8 cellular contexts compared by ENCODE assay signal in the genomic region with DNA sequence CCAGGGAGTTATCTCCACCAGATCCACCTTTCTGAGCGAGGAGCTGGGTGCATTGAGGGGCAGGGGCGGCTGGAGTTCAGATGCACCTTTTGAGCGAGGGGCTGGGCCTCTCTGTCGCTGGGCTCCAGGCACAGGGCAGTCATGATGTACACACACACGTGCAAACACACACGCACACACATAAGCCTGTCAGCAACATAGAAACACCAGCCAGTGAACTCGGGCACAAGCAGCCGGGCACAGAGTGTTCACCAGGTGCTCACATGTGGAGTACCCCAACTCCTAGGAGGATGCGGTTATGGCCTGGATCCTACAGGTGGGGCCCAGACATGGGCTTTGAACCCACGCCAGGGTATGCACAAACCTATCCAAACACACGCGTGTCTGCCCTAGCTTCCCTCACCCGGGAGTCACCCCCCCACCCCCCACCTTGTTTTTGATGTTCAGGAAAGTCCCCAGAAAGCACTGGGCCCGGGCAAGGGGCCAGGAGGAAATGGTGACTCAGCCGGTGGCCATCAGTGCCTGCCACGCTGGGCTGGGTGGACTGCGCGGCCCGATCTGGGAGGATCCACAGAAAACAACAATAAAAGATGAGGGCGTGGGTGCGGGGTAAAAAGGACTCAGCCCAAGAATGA. TPM values are rescaled to one million over a fixed set of nuclear protein-coding genes. Genes with fewer than 3 reads are reported as not detected.
A peak's percentile ranks its signal among the peaks of the same experiment; 100 is the strongest.
DNase-seq lines count a peak whose midpoint lies in the region; ATAC-seq and TF ChIP-seq lines count a peak whose summit lies in the region.

No MANE protein-coding gene starts in this region.

- H3K4me1 ChIP-seq in esophagus squamous epithelium = peaks cover 23 to 85% (median 72%) of the 10 kb centered on the region in 3 donors

- DNase-seq in AG20443 (ENCODE audit: low spot score) (peak; percentile 92), LoVo (ENCODE audit: low spot score) (peak; percentile 75), esophagus squamous epithelium (lab: John Stamatoyannopoulos, UW) (no peak), osteocyte (ENCODE audit: extremely low spot score, unreplicated experiment) (peak; percentile 90), NCI-H446 (lab: John Stamatoyannopoulos, UW) (no peak)
- peak; percentile 72 for DNase-seq in activated CD8-positive, alpha-beta memory T cell treated with anti-CD3 and anti-CD28 coated beads, Interleukin-2, amount 50 U/mL, for 48 hours

- no peaks in the 10 kb centered on the region for H3K27me3 ChIP-seq in esophagus squamous epithelium

- H3K27ac Mint-ChIP-seq in osteocyte (ENCODE audit: unreplicated experiment) = peak overlapping the region; percentile 94

- intact Hi-C loops in esophagus squamous epithelium (cut with DNase I) = no loop called here

- no peaks in the 10 kb centered on the region for H3K9me3 Mint-ChIP-seq in osteocyte (ENCODE audit: unreplicated experiment)

- 8 to 11% methylated on average over 5 to 8 of the region's 21 CpGs for WGBS in esophagus squamous epithelium, 2 donors

- H3K27me3 Mint-ChIP-seq in osteocyte (ENCODE audit: unreplicated experiment) = no peaks in the 10 kb centered on the region

- TF ChIP-seq CTCF in esophagus squamous epithelium (IDR thresholded peaks at IDR 0.05) (no peak), osteocyte (IDR thresholded peaks at IDR 0.05) (no peak)

- H3K9me3 ChIP-seq in esophagus squamous epithelium = no peaks in the 10 kb centered on the region

- peak overlapping the region in 1 of 4 donors; percentile 36 for H3K4me3 ChIP-seq in esophagus squamous epithelium

- ATAC-seq in GM18868 (IDR thresholded peaks at IDR 0.05; ENCODE audit: unreplicated experiment) = no peak
- no peak for ATAC-seq in GM18867 (IDR thresholded peaks at IDR 0.05; ENCODE audit: unreplicated experiment)

- H3K4me3 Mint-ChIP-seq in osteocyte (ENCODE audit: unreplicated experiment) = peak overlapping the region; percentile 30

- H3K4me1 Mint-ChIP-seq in osteocyte (ENCODE audit: unreplicated experiment) = peaks cover 67% of the 10 kb centered on the region

- peak overlapping the region; percentile 75 to 95 (median 91) for H3K27ac ChIP-seq in esophagus squamous epithelium

- no peak for TF ChIP-seq POLR2A in esophagus squamous epithelium (IDR thresholded peaks at IDR 0.05)

- no peaks in the 10 kb centered on the region for H3K36me3 ChIP-seq in esophagus squamous epithelium

- no peaks in the 10 kb centered on the region for H3K36me3 Mint-ChIP-seq in osteocyte (ENCODE audit: unreplicated experiment)

RNA-seq across cellular contexts. Expression of a gene that starts 13.3 kb away (rescaled TPM):
- total RNA-seq in esophagus squamous epithelium (10 to 100 TPM; 12.4 to 37.2 (median 15.4) TPM), osteocyte (15.4 and 19.8 TPM in 2 replicates)

RNA-seq across cellular contexts. Expression of a gene that starts 54.3 kb away (rescaled TPM):
- total RNA-seq in esophagus squamous epithelium (1 to 10 TPM in 1 of 4 donors, under 1 TPM in 1, not detected in 2; 0.22 to 3.1 TPM), osteocyte (not detected in 2 replicates)

Comparison
In these comparisons a context has a peak if more than half of its experiments do, and no peak if none do; other contexts are left out.
1. DNase-seq: peak in AG20443 (single experiment), LoVo (single experiment), activated CD8-positive, alpha-beta memory T cell treated with anti-CD3 and anti-CD28 coated beads, Interleukin-2, amount 50 U/mL, for 48 hours (single experiment) and osteocyte (single experiment); none in esophagus squamous epithelium (single experiment) and NCI-H446 (0 of 2).